8 cellular contexts compared by ENCODE assay signal in genomic region chr3:53346514-53346913, GRCh38. TPM values are rescaled to one million over a fixed set of nuclear protein-coding genes. Genes with fewer than 3 reads are reported as not detected.
DNase-seq lines count a peak whose midpoint lies in the region; ATAC-seq and TF ChIP-seq lines count a peak whose summit lies in the region.

No MANE protein-coding gene starts in this region.

- H3K4me3 Mint-ChIP-seq in central memory CD8-positive, alpha-beta T cell, result peak overlapping the region; percentile 99
- H3K4me3 Mint-ChIP-seq in mesothelial cell of epicardium, result peak overlapping the region; percentile 97

- peaks cover 41% of the 10 kb centered on the region for H3K4me1 Mint-ChIP-seq in central memory CD8-positive, alpha-beta T cell
- H3K4me1 Mint-ChIP-seq in mesothelial cell of epicardium, result peaks cover 35% of the 10 kb centered on the region

- DNase-seq in DMS114 treated with DMSO at 0.1 percent for 48 hours (lab: John Stamatoyannopoulos, UW; ENCODE audit: unreplicated experiment), result peak; percentile 9
- DNase-seq in central memory CD8-positive, alpha-beta T cell (ENCODE audit: low spot score in 2 of 2), result no peak
- DNase-seq in mesothelial cell of epicardium (ENCODE audit: low spot score in 2 of 2, unreplicated experiment in 2 of 2), result no peak
- no peak for DNase-seq in stimulated activated CD4-positive, alpha-beta T cell treated with anti-CD3 and anti-CD28 coated beads, Interleukin-4, amount 100 ng/mL, for 24 hours
- DNase-seq in MV-4-11 (lab: John Stamatoyannopoulos, UW), result no peak
- DNase-seq in hippocampal formation (lab: John Stamatoyannopoulos, UW), result no peak

- no peak for TF ChIP-seq CTCF in mesothelial cell of epicardium (IDR thresholded peaks at IDR 0.05; ENCODE audit: unreplicated experiment)

- peaks cover 29% of the 10 kb centered on the region for H3K36me3 ChIP-seq in KOPT-K1 (ENCODE audit: insufficient read depth, low read length)

- ATAC-seq in central memory CD8-positive, alpha-beta T cell (replicated peaks; ENCODE audit: extremely low read depth, poor library complexity, severe bottlenecking), result no peak
- no peak for ATAC-seq in GM21381 (IDR thresholded peaks at IDR 0.05; ENCODE audit: unreplicated experiment)

- peaks cover 25% of the 10 kb centered on the region for H3K36me3 Mint-ChIP-seq in central memory CD8-positive, alpha-beta T cell (ENCODE audit: insufficient read depth)
- H3K36me3 Mint-ChIP-seq in mesothelial cell of epicardium, result peaks cover 12% of the 10 kb centered on the region

- H3K9me3 ChIP-seq in KOPT-K1 (ENCODE audit: insufficient read depth, low read length, poor library complexity, severe bottlenecking), result no peaks in the 10 kb centered on the region

- no peaks in the 10 kb centered on the region for H3K27me3 Mint-ChIP-seq in central memory CD8-positive, alpha-beta T cell
- H3K27me3 Mint-ChIP-seq in mesothelial cell of epicardium (ENCODE audit: low read depth), result no peaks in the 10 kb centered on the region

- H3K27ac ChIP-seq in KOPT-K1 (ENCODE audit: low read depth, low read length, poor library complexity, severe bottlenecking), result peak overlapping the region; percentile 77

- peak overlapping the region; percentile 99 for H3K27ac Mint-ChIP-seq in central memory CD8-positive, alpha-beta T cell (ENCODE audit: low read depth)
- peak overlapping the region; percentile 100 for H3K27ac Mint-ChIP-seq in mesothelial cell of epicardium

- H3K9me3 Mint-ChIP-seq in central memory CD8-positive, alpha-beta T cell, result no peaks in the 10 kb centered on the region
- no peaks in the 10 kb centered on the region for H3K9me3 Mint-ChIP-seq in mesothelial cell of epicardium

RNA-seq across cellular contexts. Expression of gene DCP1A, which starts 0.8 kb away (rescaled TPM):
- total RNA-seq in mesothelial cell of epicardium, result 35.4 to 38.8 TPM (median 38.8 TPM) in 3 replicates
